Comparison of ENCODE assay signal across 9 cellular contexts in genomic region chr10:73871915-73872710, GRCh38. TPM values are rescaled to one million over a fixed set of nuclear protein-coding genes. Genes with fewer than 3 reads are reported as not detected.
A peak's percentile ranks its signal among the peaks of the same experiment; 100 is the strongest.
DNase-seq lines count a peak whose midpoint lies in the region; ATAC-seq and TF ChIP-seq lines count a peak whose summit lies in the region.
"Had no signal": no experiment of that assay in that cellular context is flagged by ENCODE, and none has a peak within 500 bp of the region (broad histone marks: within the 10 kb centered on the region; RNA-seq: fewer than 3 reads in every experiment).

No MANE protein-coding gene starts in this region.

- intact Hi-C loops in spleen (cut with DNase I; ENCODE audit: low total_unique reads), result no loop called here

- peak overlapping the region; percentile 82 to 92 (median 89) for H3K4me3 Mint-ChIP-seq in CD4-positive, CD25-positive, alpha-beta regulatory T cell
- H3K4me3 Mint-ChIP-seq in nephron progenitor cell, result peak overlapping the region; percentile 83

- peak overlapping the region; percentile 13 for H3K4me3 ChIP-seq in CD4-positive, CD25-positive, alpha-beta regulatory T cell (ENCODE audit: low read depth, low read length)
- H3K4me3 ChIP-seq in duodenal mucosa (ENCODE audit: low read depth in 1 of 2, low read length in 2 of 2) (peak overlapping the region; percentile 68 to 70), spleen (peak overlapping the region in 3 of 8 donors; percentile 98 to 99 (median 98))
- H3K4me3 ChIP-seq: pancreas had no signal

- H3K4me1 Mint-ChIP-seq in CD4-positive, CD25-positive, alpha-beta regulatory T cell, result peaks cover 5 to 78% (median 46%) of the 10 kb centered on the region in 4 donors
- H3K4me1 Mint-ChIP-seq in nephron progenitor cell, result peaks cover 59% of the 10 kb centered on the region

- H3K9me3 ChIP-seq in CD4-positive, CD25-positive, alpha-beta regulatory T cell (ENCODE audit: control insufficient read depth in 2 of 2, low read length in 2 of 2), result no peaks in the 10 kb centered on the region
- H3K9me3 ChIP-seq in duodenal mucosa (ENCODE audit: control insufficient read depth in 1 of 2, low read length in 2 of 2) (no peaks in the 10 kb centered on the region), spleen (no peaks in the 10 kb centered on the region)
- H3K9me3 ChIP-seq: pancreas had no signal

- WGBS in spleen, 5 donors, result 70 to 79% (median 78%) methylated on average over 4 to 7 of the region's 7 CpGs

- peaks cover 21% of the 10 kb centered on the region for H3K36me3 Mint-ChIP-seq in CD4-positive, CD25-positive, alpha-beta regulatory T cell
- peaks cover 6% of the 10 kb centered on the region for H3K36me3 Mint-ChIP-seq in nephron progenitor cell (ENCODE audit: low read depth)

- ATAC-seq in CD4-positive, CD25-positive, alpha-beta regulatory T cell (ENCODE audit: low read depth in 2 of 2), result no peak
- no peak for ATAC-seq in GM21619 (IDR thresholded peaks at IDR 0.05; ENCODE audit: unreplicated experiment)

- TF ChIP-seq POLR2A in spleen (IDR thresholded peaks at IDR 0.05), result no peak

- H3K27ac Mint-ChIP-seq in CD4-positive, CD25-positive, alpha-beta regulatory T cell, result peak overlapping the region; percentile 91 to 96 (median 92)
- H3K27ac Mint-ChIP-seq in nephron progenitor cell, result no peak overlapping the region

- TF ChIP-seq CTCF in nephron progenitor cell (IDR thresholded peaks at IDR 0.05), result no peak
- peak in 1 of 11 experiments; percentile 26 for TF ChIP-seq CTCF in spleen (IDR thresholded peaks at IDR 0.05 in 8 of 11, conservative IDR thresholded peaks at IDR 0.05 in 3 of 11)
- TF ChIP-seq CTCF in GM13976 (IDR thresholded peaks at IDR 0.05; ENCODE audit: borderline replicate concordance, control extremely low read depth, extremely low read depth, insufficient read depth, missing control alignments), result no peak

- H3K27me3 Mint-ChIP-seq in CD4-positive, CD25-positive, alpha-beta regulatory T cell, result no peaks in the 10 kb centered on the region
- H3K27me3 Mint-ChIP-seq in nephron progenitor cell (ENCODE audit: low read depth, poor library complexity), result peaks cover 19% of the 10 kb centered on the region

- in situ Hi-C loops in GM13976 (cut with MboI; ENCODE audit: low sequenced_read_pairs, unreplicated experiment), result no loop called here

- peaks cover 68% of the 10 kb centered on the region for H3K4me1 ChIP-seq in CD4-positive, CD25-positive, alpha-beta regulatory T cell (ENCODE audit: control insufficient read depth, insufficient read depth, low read length, poor library complexity, severe bottlenecking)
- H3K4me1 ChIP-seq in duodenal mucosa (ENCODE audit: control insufficient read depth in 1 of 2, insufficient read depth in 2 of 2, low read length in 2 of 2), result peaks cover 63 to 66% of the 10 kb centered on the region in 2 donors
- peaks cover 24 to 85% (median 50%) of the 10 kb centered on the region in 6 donors for H3K4me1 ChIP-seq in spleen

- H3K36me3 ChIP-seq in CD4-positive, CD25-positive, alpha-beta regulatory T cell (ENCODE audit: control insufficient read depth, insufficient read depth, low read length), result peaks cover 21% of the 10 kb centered on the region
- H3K36me3 ChIP-seq in duodenal mucosa (ENCODE audit: control insufficient read depth in 1 of 2, insufficient read depth in 2 of 2, low read length in 2 of 2) (peaks cover 27 to 46% of the 10 kb centered on the region in 2 donors), spleen (peaks cover 0 to 59% (median 15%) of the 10 kb centered on the region in 6 donors)
- H3K36me3 ChIP-seq: pancreas had no signal

- H3K27me3 ChIP-seq in CD4-positive, CD25-positive, alpha-beta regulatory T cell (ENCODE audit: control insufficient read depth, insufficient read depth, low read length), result no peaks in the 10 kb centered on the region
- H3K27me3 ChIP-seq in duodenal mucosa (ENCODE audit: control insufficient read depth in 1 of 2, insufficient read depth in 2 of 2, low read length in 2 of 2) (no peaks in the 10 kb centered on the region), spleen (replicated peaks in 1 of 7) (no peaks in the 10 kb centered on the region)
- H3K27me3 ChIP-seq: pancreas had no signal

- DNase-seq in CD4-positive, CD25-positive, alpha-beta regulatory T cell, result no peak
- peak; percentile 40 for DNase-seq in NCI-H1694 treated with DMSO at 0.1 percent for 48 hours (lab: John Stamatoyannopoulos, UW)
- no peak for DNase-seq in nephron progenitor cell
- no peak for DNase-seq in NCI-H1092 (lab: John Stamatoyannopoulos, UW)
- no peak for DNase-seq in spleen
- no peak for DNase-seq in GM13976 (ENCODE audit: low spot score)
- DNase-seq: pancreas had no signal

- H3K9ac ChIP-seq in duodenal mucosa (ENCODE audit: low read depth in 1 of 2, low read length in 2 of 2), result peak overlapping the region in 1 of 2 donors; percentile 63

- H3K27ac ChIP-seq in CD4-positive, CD25-positive, alpha-beta regulatory T cell (ENCODE audit: insufficient read depth, low read length, poor library complexity, severe bottlenecking), result no peak overlapping the region
- H3K27ac ChIP-seq in duodenal mucosa (ENCODE audit: low read depth, low read length) (peak overlapping the region; percentile 15), spleen (peak overlapping the region in 4 of 8 donors; percentile 5 to 91 (median 59))
- H3K27ac ChIP-seq: pancreas had no signal

- H3K9me3 Mint-ChIP-seq in CD4-positive, CD25-positive, alpha-beta regulatory T cell, result no peaks in the 10 kb centered on the region
- H3K9me3 Mint-ChIP-seq in nephron progenitor cell, result no peaks in the 10 kb centered on the region

RNA-seq across cellular contexts. Expression of gene CAMK2G, which starts 2.2 kb away (rescaled TPM):
- total RNA-seq in CD4-positive, CD25-positive, alpha-beta regulatory T cell, result 58.8 TPM
- polyA plus RNA-seq in CD4-positive, CD25-positive, alpha-beta regulatory T cell, result 1 to 10 TPM; 4.3 to 5.3 (median 4.7) TPM
- total RNA-seq in spleen, result 10 to 100 TPM; 32.7 to 55.2 (median 45.8) TPM
- polyA plus RNA-seq in spleen, result 10 to 100 TPM; 10.4 to 18.0 (median 17.1) TPM

RNA-seq across cellular contexts. Expression of gene PLAU, which starts 38.8 kb away (rescaled TPM):
- total RNA-seq in CD4-positive, CD25-positive, alpha-beta regulatory T cell, result 0.35 TPM
- not detected for polyA plus RNA-seq in CD4-positive, CD25-positive, alpha-beta regulatory T cell
- total RNA-seq in spleen, result 10 to 100 TPM; 19.1 to 95.0 (median 40.7) TPM
- 10 to 100 TPM in 2 of 3 donors, 1 to 10 TPM in 1; 9.6 to 18.3 (median 16.8) TPM for polyA plus RNA-seq in spleen

Comparison
In these comparisons a context has a peak if more than half of its experiments do, and no peak if none do; other contexts are left out.
1. RNA of gene PLAU, which starts 38.8 kb away (total RNA-seq): 19.1 to 95.0 TPM in spleen; 0.35 TPM in CD4-positive, CD25-positive, alpha-beta regulatory T cell (single experiment); every median in the first group is over 10 times any median in the second.